In genomic region chr11:66346476-66347424, GRCh38 we compare ENCODE assay signal across 6 cellular contexts. TPM values are rescaled to one million over a fixed set of nuclear protein-coding genes. Genes with fewer than 3 reads are reported as not detected.
A peak's percentile ranks its signal among the peaks of the same experiment; 100 is the strongest.
DNase-seq lines count a peak whose midpoint lies in the region; ATAC-seq and TF ChIP-seq lines count a peak whose summit lies in the region.

No MANE protein-coding gene starts in this region.

- H3K27ac ChIP-seq in Panc1 (ENCODE audit: low read length) (peak overlapping the region; percentile 79), hepatocyte (peak overlapping the region; percentile 92), urinary bladder (ENCODE audit: low read depth) (peak overlapping the region; percentile 90)

- peaks cover 48% of the 10 kb centered on the region for H3K79me2 ChIP-seq in hepatocyte

- H3K27me3 ChIP-seq in Panc1 (ENCODE audit: control insufficient read depth, insufficient read depth, low read length) (no peaks in the 10 kb centered on the region), hepatocyte (no peaks in the 10 kb centered on the region)

- H3K36me3 ChIP-seq in Panc1 (ENCODE audit: control insufficient read depth, insufficient read depth, low read length) = peaks cover 3% of the 10 kb centered on the region; the same call in 1 of the 2 replicates
- H3K36me3 ChIP-seq in hepatocyte (replicated peaks; ENCODE audit: insufficient read depth, low read depth) = no peaks in the 10 kb centered on the region
- peaks cover under 1% of the 10 kb centered on the region for H3K36me3 ChIP-seq in urinary bladder (ENCODE audit: insufficient read depth)

- DNase-seq in AG09309 (ENCODE audit: low read depth) (no peak), Panc1 (ENCODE audit: low read depth, low spot score) (no peak), hepatocyte (ENCODE audit: low spot score) (peak; percentile 41), midbrain (lab: John Stamatoyannopoulos, UW) (no peak), epidermal melanocyte (ENCODE audit: insufficient read length, low spot score) (no peak)

- peak overlapping the region; percentile 90 for H3K4me2 ChIP-seq in hepatocyte

- H3K4me1 ChIP-seq in Panc1 (ENCODE audit: control insufficient read depth, insufficient read depth, low read length) (peaks cover 24% of the 10 kb centered on the region), hepatocyte (ENCODE audit: insufficient read depth) (peaks cover 39% of the 10 kb centered on the region), urinary bladder (ENCODE audit: insufficient read depth) (peaks cover 1% of the 10 kb centered on the region)

- CTCF ChIA-PET in Panc1 (lab: Charles Lee) = interaction anchor here (1.0 to 1.8 kb wide), 2 partner anchors 35 to 36 kb away, joined by 4 to 5 read pairs; no protein-coding TSS in a partner anchor

- in situ Hi-C loops in Panc1 (cut with HindIII; ENCODE audit: low pct_unique_long_range_greater_than_20kb, low sequenced_read_pairs) = no loop called here

- H3K9me3 ChIP-seq in Panc1 (ENCODE audit: control insufficient read depth, insufficient read depth, low read depth, low read length) = no peaks in the 10 kb centered on the region
- no peaks in the 10 kb centered on the region for H3K9me3 ChIP-seq in hepatocyte (ENCODE audit: low read depth)

- H2AFZ ChIP-seq in hepatocyte = peak overlapping the region; percentile 95

- no peak for ATAC-seq in Panc1

- intact Hi-C loops in Panc1 (cut with micrococcal nuclease; ENCODE audit: unreplicated experiment) = no loop called here

- POLR2A ChIA-PET in Panc1 (lab: Charles Lee) = interaction anchor here (1.0 kb wide), 1 partner anchor 24 kb away, joined by 8 read pairs; no protein-coding TSS in a partner anchor

- TF ChIP-seq CTCF in AG09309 (IDR thresholded peaks at IDR 0.05; ENCODE audit: control insufficient read depth, insufficient read depth, low read depth, low read length, missing control alignments) = no peak
- TF ChIP-seq CTCF in Panc1 (IDR thresholded peaks at IDR 0.05) = no peak
- TF ChIP-seq CTCF in hepatocyte (IDR thresholded peaks at IDR 0.05; ENCODE audit: poor library complexity) = no peak

- 37% methylated on average over 66 of the region's 68 CpGs for WGBS in hepatocyte (ENCODE audit: low lambda C conversion rate, missing lambda C conversion rate)
- WGBS in urinary bladder = 26% methylated on average over 68 of the region's 68 CpGs

- H3K4me3 ChIP-seq in AG09309 (ENCODE audit: control insufficient read depth, low read depth, low read length) (peak overlapping the region; percentile 61), Panc1 (ENCODE audit: low read depth in 2 of 2, low read length in 2 of 2) (peak overlapping the region; percentile 71 to 91), hepatocyte (peak overlapping the region; percentile 62), urinary bladder (ENCODE audit: low read depth, low read length) (peak overlapping the region; percentile 88)

- no TSS peak for BruUV-seq in Panc1 (replicated peaks; lab: Mats Ljungman, UMichigan)

- no peaks in the 10 kb centered on the region for H3K9me2 ChIP-seq in hepatocyte (replicated peaks; ENCODE audit: insufficient read depth)

- no peaks in the 10 kb centered on the region for H4K20me1 ChIP-seq in hepatocyte (ENCODE audit: insufficient read depth, poor library complexity, severe bottlenecking)

RNA-seq across cellular contexts. Expression of gene B4GAT1, which starts 0.7 kb away (rescaled TPM):
- total RNA-seq in Panc1 (2021; ENCODE audit: unreplicated experiment) (29.3 TPM), hepatocyte (41.5 and 41.9 TPM in 2 replicates), urinary bladder (22.8 TPM)
- polyA plus RNA-seq in Panc1 (2012; ENCODE audit: insufficient read length) = 58.0 TPM
- polyA plus RNA-seq in hepatocyte (37.4 and 40.8 TPM in 2 replicates), urinary bladder (50.4 TPM)

RNA-seq across cellular contexts. Expression of gene BRMS1, which starts 1.8 kb away (rescaled TPM):
- 80.5 TPM for total RNA-seq in Panc1 (2021; ENCODE audit: unreplicated experiment)
- 89.0 TPM for polyA plus RNA-seq in Panc1 (2012; ENCODE audit: insufficient read length)
- total RNA-seq in hepatocyte = 34.5 and 39.7 TPM in 2 replicates
- 48.6 and 54.0 TPM in 2 replicates for polyA plus RNA-seq in hepatocyte
- total RNA-seq in urinary bladder = 13.6 TPM
- polyA plus RNA-seq in urinary bladder = 37.3 TPM

RNA-seq across cellular contexts. Expression of gene RIN1, which starts 10.5 kb away (rescaled TPM):
- total RNA-seq in Panc1 (2021; ENCODE audit: unreplicated experiment) (21.7 TPM), hepatocyte (4.3 and 6.2 TPM in 2 replicates), urinary bladder (2.9 TPM)
- polyA plus RNA-seq in Panc1 (2012; ENCODE audit: insufficient read length) = 14.2 TPM
- polyA plus RNA-seq in hepatocyte (9.5 and 12.8 TPM in 2 replicates), urinary bladder (8.4 TPM)

RNA-seq across cellular contexts. Expression of gene SLC29A2, which starts 24.8 kb away (rescaled TPM):
- total RNA-seq in Panc1 (2021; ENCODE audit: unreplicated experiment) (28.3 TPM), hepatocyte (7.4 and 11.3 TPM in 2 replicates), urinary bladder (1.1 TPM)
- 31.4 TPM for polyA plus RNA-seq in Panc1 (2012; ENCODE audit: insufficient read length)
- polyA plus RNA-seq in hepatocyte (20.2 and 27.1 TPM in 2 replicates), urinary bladder (2.1 TPM)

RNA-seq across cellular contexts. Expression of gene CD248, which starts 29.9 kb away (rescaled TPM):
- total RNA-seq in Panc1 (2021; ENCODE audit: unreplicated experiment) (0.15 TPM), hepatocyte (19.9 and 24.6 TPM in 2 replicates), urinary bladder (28.7 TPM)
- not detected for polyA plus RNA-seq in Panc1 (2012; ENCODE audit: insufficient read length)
- polyA plus RNA-seq in hepatocyte (210 and 250 TPM in 2 replicates), urinary bladder (66.5 TPM)
